Comparison of ENCODE assay signal across 1 cellular context in genomic region chr4:54091637-54092404, GRCh38.
TF ChIP-seq lines count a peak whose summit lies in the region.

No MANE protein-coding gene starts in this region.

TF ChIP-seq in HepG2, 621 proteins besides CTCF, POLR2A, EP300 and RAD21 (continued from another document and continues in another):
- TF ChIP-seq, protein P1, sequence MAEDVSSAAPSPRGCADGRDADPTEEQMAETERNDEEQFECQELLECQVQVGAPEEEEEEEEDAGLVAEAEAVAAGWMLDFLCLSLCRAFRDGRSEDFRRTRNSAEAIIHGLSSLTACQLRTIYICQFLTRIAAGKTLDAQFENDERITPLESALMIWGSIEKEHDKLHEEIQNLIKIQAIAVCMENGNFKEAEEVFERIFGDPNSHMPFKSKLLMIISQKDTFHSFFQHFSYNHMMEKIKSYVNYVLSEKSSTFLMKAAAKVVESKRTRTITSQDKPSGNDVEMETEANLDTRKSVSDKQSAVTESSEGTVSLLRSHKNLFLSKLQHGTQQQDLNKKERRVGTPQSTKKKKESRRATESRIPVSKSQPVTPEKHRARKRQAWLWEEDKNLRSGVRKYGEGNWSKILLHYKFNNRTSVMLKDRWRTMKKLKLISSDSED (CRISPR knock-in tag; IDR thresholded peaks at IDR 0.05): no peak
- TF ChIP-seq, protein P2, sequence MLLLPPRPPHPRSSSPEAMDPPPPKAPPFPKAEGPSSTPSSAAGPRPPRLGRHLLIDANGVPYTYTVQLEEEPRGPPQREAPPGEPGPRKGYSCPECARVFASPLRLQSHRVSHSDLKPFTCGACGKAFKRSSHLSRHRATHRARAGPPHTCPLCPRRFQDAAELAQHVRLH (CRISPR knock-in tag; IDR thresholded peaks at IDR 0.05; ENCODE audit: borderline replicate concordance, low read depth): peak; percentile 64
- TF ChIP-seq TMF1 (CRISPR knock-in tag; IDR thresholded peaks at IDR 0.05; ENCODE audit: low read depth) (no peak), POLR2AphosphoS2 (IDR thresholded peaks at IDR 0.05; ENCODE audit: low read depth, low read length) (no peak), ZNF510 (CRISPR knock-in tag; IDR thresholded peaks at IDR 0.05; ENCODE audit: low read depth) (no peak), KAT7 (CRISPR knock-in tag; IDR thresholded peaks at IDR 0.05; ENCODE audit: borderline replicate concordance) (no peak; the same call in 1 of the 2 replicates), TBX2 (CRISPR knock-in tag; IDR thresholded peaks at IDR 0.05; ENCODE audit: borderline replicate concordance) (0 out of 2 replicates have a peak, but pooled peaks have one; percentile 22), NAIF1 (CRISPR knock-in tag; IDR thresholded peaks at IDR 0.05; ENCODE audit: borderline replicate concordance) (peak; percentile 23; the same call in 1 of the 2 replicates), STAT6 (CRISPR knock-in tag; IDR thresholded peaks at IDR 0.05; ENCODE audit: borderline replicate concordance) (0 out of 2 replicates have a peak, but pooled peaks have one; percentile 16), JUND (CRISPR knock-in tag; IDR thresholded peaks at IDR 0.05) (0 out of 2 replicates have a peak, but pooled peaks have one; percentile 27), ZNF710 (CRISPR knock-in tag; IDR thresholded peaks at IDR 0.05; ENCODE audit: borderline replicate concordance) (peak; percentile 34; the same call in 1 of the 2 replicates), ZNF547 (CRISPR knock-in tag; IDR thresholded peaks at IDR 0.05) (peak; percentile 1; the same call in 1 of the 2 replicates), REL (CRISPR knock-in tag; conservative IDR thresholded peaks at IDR 0.05) (0 out of 2 replicates have a peak, but pooled peaks have one; percentile 53), LCORL (IDR thresholded peaks at IDR 0.05) (no peak), LCORL (CRISPR knock-in tag; IDR thresholded peaks at IDR 0.05) (0 out of 2 replicates have a peak, but pooled peaks have one; percentile 27), HIVEP1 (CRISPR knock-in tag; IDR thresholded peaks at IDR 0.05) (no peak), ZNF20 (CRISPR knock-in tag; IDR thresholded peaks at IDR 0.05) (no peak), MAZ (IDR thresholded peaks at IDR 0.05; ENCODE audit: borderline replicate concordance, low read depth, low read length) (no peak), MAZ (CRISPR knock-in tag; IDR thresholded peaks at IDR 0.05; ENCODE audit: low read depth) (0 out of 2 replicates have a peak, but pooled peaks have one; percentile 40), ZNF224 (CRISPR knock-in tag; IDR thresholded peaks at IDR 0.05) (peak; percentile 15; the same call in 1 of the 2 replicates), DMAP1 (CRISPR knock-in tag; IDR thresholded peaks at IDR 0.05) (peak; percentile 64), ZNF703 (CRISPR knock-in tag; IDR thresholded peaks at IDR 0.05; ENCODE audit: borderline replicate concordance) (peak; percentile 34; the same call in 1 of the 2 replicates), HNF1A (IDR thresholded peaks at IDR 0.05; ENCODE audit: low read depth) (no peak), HNF1A (CRISPR knock-in tag; IDR thresholded peaks at IDR 0.05; ENCODE audit: borderline replicate concordance) (peak; percentile 11; the same call in 1 of the 2 replicates), GATAD2A (CRISPR knock-in tag; IDR thresholded peaks at IDR 0.05) (peak; percentile 76; the same call in 1 of the 2 replicates), KDM3A (CRISPR knock-in tag; IDR thresholded peaks at IDR 0.05; ENCODE audit: low read depth) (0 out of 2 replicates have a peak, but pooled peaks have one; percentile 54), SP5 (CRISPR knock-in tag; IDR thresholded peaks at IDR 0.05; ENCODE audit: borderline replicate concordance, low read depth) (no peak), ZMAT3 (CRISPR knock-in tag; conservative IDR thresholded peaks at IDR 0.05) (no peak; the same call in 1 of the 2 replicates), ZNF776 (CRISPR knock-in tag; IDR thresholded peaks at IDR 0.05) (0 out of 2 replicates have a peak, but pooled peaks have one; percentile 65), SMAD3 (CRISPR knock-in tag; IDR thresholded peaks at IDR 0.05) (0 out of 2 replicates have a peak, but pooled peaks have one; percentile 29), ZSCAN9 (CRISPR knock-in tag; IDR thresholded peaks at IDR 0.05; ENCODE audit: borderline replicate concordance) (0 out of 2 replicates have a peak, but pooled peaks have one; percentile 37), ZNF605 (CRISPR knock-in tag; IDR thresholded peaks at IDR 0.05) (peak; percentile 50; the same call in 1 of the 2 replicates), SIN3A (IDR thresholded peaks at IDR 0.05; ENCODE audit: borderline replicate concordance, low read depth, low read length) (no peak)
- TF ChIP-seq, protein P3, sequence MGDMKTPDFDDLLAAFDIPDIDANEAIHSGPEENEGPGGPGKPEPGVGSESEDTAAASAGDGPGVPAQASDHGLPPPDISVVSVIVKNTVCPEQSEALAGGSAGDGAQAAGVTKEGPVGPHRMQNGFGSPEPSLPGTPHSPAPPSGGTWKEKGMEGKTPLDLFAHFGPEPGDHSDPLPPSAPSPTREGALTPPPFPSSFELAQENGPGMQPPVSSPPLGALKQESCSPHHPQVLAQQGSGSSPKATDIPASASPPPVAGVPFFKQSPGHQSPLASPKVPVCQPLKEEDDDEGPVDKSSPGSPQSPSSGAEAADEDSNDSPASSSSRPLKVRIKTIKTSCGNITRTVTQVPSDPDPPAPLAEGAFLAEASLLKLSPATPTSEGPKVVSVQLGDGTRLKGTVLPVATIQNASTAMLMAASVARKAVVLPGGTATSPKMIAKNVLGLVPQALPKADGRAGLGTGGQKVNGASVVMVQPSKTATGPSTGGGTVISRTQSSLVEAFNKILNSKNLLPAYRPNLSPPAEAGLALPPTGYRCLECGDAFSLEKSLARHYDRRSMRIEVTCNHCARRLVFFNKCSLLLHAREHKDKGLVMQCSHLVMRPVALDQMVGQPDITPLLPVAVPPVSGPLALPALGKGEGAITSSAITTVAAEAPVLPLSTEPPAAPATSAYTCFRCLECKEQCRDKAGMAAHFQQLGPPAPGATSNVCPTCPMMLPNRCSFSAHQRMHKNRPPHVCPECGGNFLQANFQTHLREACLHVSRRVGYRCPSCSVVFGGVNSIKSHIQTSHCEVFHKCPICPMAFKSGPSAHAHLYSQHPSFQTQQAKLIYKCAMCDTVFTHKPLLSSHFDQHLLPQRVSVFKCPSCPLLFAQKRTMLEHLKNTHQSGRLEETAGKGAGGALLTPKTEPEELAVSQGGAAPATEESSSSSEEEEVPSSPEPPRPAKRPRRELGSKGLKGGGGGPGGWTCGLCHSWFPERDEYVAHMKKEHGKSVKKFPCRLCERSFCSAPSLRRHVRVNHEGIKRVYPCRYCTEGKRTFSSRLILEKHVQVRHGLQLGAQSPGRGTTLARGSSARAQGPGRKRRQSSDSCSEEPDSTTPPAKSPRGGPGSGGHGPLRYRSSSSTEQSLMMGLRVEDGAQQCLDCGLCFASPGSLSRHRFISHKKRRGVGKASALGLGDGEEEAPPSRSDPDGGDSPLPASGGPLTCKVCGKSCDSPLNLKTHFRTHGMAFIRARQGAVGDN (CRISPR knock-in tag; IDR thresholded peaks at IDR 0.05): peak; percentile 96
- TF ChIP-seq, protein P4, sequence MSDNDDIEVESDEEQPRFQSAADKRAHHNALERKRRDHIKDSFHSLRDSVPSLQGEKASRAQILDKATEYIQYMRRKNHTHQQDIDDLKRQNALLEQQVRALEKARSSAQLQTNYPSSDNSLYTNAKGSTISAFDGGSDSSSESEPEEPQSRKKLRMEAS (IDR thresholded peaks at IDR 0.05): peak; percentile 80
- TF ChIP-seq, protein P5, sequence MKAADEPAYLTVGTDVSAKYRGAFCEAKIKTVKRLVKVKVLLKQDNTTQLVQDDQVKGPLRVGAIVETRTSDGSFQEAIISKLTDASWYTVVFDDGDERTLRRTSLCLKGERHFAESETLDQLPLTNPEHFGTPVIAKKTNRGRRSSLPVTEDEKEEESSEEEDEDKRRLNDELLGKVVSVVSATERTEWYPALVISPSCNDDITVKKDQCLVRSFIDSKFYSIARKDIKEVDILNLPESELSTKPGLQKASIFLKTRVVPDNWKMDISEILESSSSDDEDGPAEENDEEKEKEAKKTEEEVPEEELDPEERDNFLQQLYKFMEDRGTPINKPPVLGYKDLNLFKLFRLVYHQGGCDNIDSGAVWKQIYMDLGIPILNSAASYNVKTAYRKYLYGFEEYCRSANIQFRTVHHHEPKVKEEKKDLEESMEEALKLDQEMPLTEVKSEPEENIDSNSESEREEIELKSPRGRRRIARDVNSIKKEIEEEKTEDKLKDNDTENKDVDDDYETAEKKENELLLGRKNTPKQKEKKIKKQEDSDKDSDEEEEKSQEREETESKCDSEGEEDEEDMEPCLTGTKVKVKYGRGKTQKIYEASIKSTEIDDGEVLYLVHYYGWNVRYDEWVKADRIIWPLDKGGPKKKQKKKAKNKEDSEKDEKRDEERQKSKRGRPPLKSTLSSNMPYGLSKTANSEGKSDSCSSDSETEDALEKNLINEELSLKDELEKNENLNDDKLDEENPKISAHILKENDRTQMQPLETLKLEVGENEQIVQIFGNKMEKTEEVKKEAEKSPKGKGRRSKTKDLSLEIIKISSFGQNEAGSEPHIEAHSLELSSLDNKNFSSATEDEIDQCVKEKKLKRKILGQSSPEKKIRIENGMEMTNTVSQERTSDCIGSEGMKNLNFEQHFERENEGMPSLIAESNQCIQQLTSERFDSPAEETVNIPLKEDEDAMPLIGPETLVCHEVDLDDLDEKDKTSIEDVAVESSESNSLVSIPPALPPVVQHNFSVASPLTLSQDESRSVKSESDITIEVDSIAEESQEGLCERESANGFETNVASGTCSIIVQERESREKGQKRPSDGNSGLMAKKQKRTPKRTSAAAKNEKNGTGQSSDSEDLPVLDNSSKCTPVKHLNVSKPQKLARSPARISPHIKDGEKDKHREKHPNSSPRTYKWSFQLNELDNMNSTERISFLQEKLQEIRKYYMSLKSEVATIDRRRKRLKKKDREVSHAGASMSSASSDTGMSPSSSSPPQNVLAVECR (CRISPR knock-in tag; IDR thresholded peaks at IDR 0.05; ENCODE audit: borderline replicate concordance): peak; percentile 66; the same call in 1 of the 2 replicates
- TF ChIP-seq, protein P6, sequence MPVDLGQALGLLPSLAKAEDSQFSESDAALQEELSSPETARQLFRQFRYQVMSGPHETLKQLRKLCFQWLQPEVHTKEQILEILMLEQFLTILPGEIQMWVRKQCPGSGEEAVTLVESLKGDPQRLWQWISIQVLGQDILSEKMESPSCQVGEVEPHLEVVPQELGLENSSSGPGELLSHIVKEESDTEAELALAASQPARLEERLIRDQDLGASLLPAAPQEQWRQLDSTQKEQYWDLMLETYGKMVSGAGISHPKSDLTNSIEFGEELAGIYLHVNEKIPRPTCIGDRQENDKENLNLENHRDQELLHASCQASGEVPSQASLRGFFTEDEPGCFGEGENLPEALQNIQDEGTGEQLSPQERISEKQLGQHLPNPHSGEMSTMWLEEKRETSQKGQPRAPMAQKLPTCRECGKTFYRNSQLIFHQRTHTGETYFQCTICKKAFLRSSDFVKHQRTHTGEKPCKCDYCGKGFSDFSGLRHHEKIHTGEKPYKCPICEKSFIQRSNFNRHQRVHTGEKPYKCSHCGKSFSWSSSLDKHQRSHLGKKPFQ (CRISPR knock-in tag; IDR thresholded peaks at IDR 0.05; ENCODE audit: insufficient replicate concordance): peak; percentile 13
